ENCODE assay signal across 13 cellular contexts in the genomic region with DNA sequence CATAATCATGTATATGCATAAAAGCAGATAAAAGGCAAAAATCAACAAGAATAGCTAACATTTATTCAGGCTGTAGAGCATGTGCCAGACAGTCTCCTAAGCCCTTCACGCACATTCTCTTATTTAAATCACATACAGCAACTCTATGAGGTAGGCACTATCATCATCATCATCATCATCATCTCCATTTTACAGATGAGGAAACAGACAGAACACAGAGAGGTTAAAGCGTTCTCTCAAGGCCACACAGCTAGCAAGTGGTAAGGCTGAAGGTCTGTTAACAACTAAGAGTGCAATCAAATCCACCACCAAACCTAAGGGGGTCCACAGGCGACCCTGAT. TPM values are rescaled to one million over a fixed set of nuclear protein-coding genes. Genes with fewer than 3 reads are reported as not detected.
DNase-seq lines count a peak whose midpoint lies in the region; ATAC-seq and TF ChIP-seq lines count a peak whose summit lies in the region.
"Had no signal": no experiment of that assay in that cellular context is flagged by ENCODE, and none has a peak within 500 bp of the region (broad histone marks: within the 10 kb centered on the region; RNA-seq: fewer than 3 reads in every experiment).

No MANE protein-coding gene starts in this region.

- H3K4me1 ChIP-seq in spleen, result peaks cover 12 to 65% (median 37%) of the 10 kb centered on the region in 6 donors

- no peak for ATAC-seq in T-cell (replicated peaks in 1 of 4)

- POLR2A ChIA-PET in T-cell (lab: Charles Lee), result interaction anchor here in 1 of 2 donors (0.7 to 1.0 kb wide), 2 partner anchors 35 to 52 kb away, joined by 4 to 6 read pairs; no protein-coding TSS in a partner anchor

- TF ChIP-seq POLR2A in spleen (IDR thresholded peaks at IDR 0.05), result no peak

- H3K27me3 ChIP-seq in spleen (replicated peaks in 1 of 7), result peaks cover 0 to 46% (median 5%) of the 10 kb centered on the region in 7 donors

- intact Hi-C loops in spleen (cut with DNase I; ENCODE audit: low total_unique reads), result no loop called here

- H3K4me3 Mint-ChIP-seq in T-helper 1 cell treated with Interleukin-12 subunit alpha and Interleukin-12 subunit beta and Interleukin-4 antibody, amounts not matched to agents 30 μg/mL and 1 μg/mL, for 36 hours, result peak overlapping the region; percentile 71
- H3K4me3 Mint-ChIP-seq in T-cell, result peak overlapping the region; percentile 76 to 81 (median 78)
- H3K4me3 Mint-ChIP-seq in endothelial cell (ENCODE audit: unreplicated experiment), result peak overlapping the region; percentile 91

- WGBS in spleen, 5 donors, result 54 to 83% (median 64%) methylated on average over 3 of the region's 3 CpGs

- H3K36me3 ChIP-seq in spleen, result no peaks in the 10 kb centered on the region

- TF ChIP-seq CTCF in endothelial cell (IDR thresholded peaks at IDR 0.05; ENCODE audit: unreplicated experiment), result no peak
- TF ChIP-seq CTCF in spleen (IDR thresholded peaks at IDR 0.05 in 8 of 11, conservative IDR thresholded peaks at IDR 0.05 in 3 of 11), result no peak

- peaks cover 2% of the 10 kb centered on the region for H3K36me3 Mint-ChIP-seq in T-helper 1 cell treated with Interleukin-12 subunit alpha and Interleukin-12 subunit beta and Interleukin-4 antibody, amounts not matched to agents 30 μg/mL and 1 μg/mL, for 36 hours (ENCODE audit: low read depth)
- H3K36me3 Mint-ChIP-seq in T-cell, result no peaks in the 10 kb centered on the region
- H3K36me3 Mint-ChIP-seq in endothelial cell (ENCODE audit: low read depth, unreplicated experiment), result peaks cover 5% of the 10 kb centered on the region

- CTCF ChIA-PET in T-cell (lab: Charles Lee), result interaction anchor here in 1 of 2 donors (0.6 kb wide), 2 partner anchors 520 to 798 kb away, joined by 3 read pairs; no protein-coding TSS in a partner anchor

- peaks cover 72% of the 10 kb centered on the region for H3K27me3 Mint-ChIP-seq in T-helper 1 cell treated with Interleukin-12 subunit alpha and Interleukin-12 subunit beta and Interleukin-4 antibody, amounts not matched to agents 30 μg/mL and 1 μg/mL, for 36 hours (ENCODE audit: low read depth)
- H3K27me3 Mint-ChIP-seq in T-cell (peaks cover 27 to 29% of the 10 kb centered on the region in 2 donors), endothelial cell (ENCODE audit: unreplicated experiment) (peaks cover 4% of the 10 kb centered on the region)

- DNase-seq in T-helper 1 cell, result no peak
- DNase-seq in T-cell, result no peak
- no peak for DNase-seq in endothelial cell (ENCODE audit: low spot score)
- no peak for DNase-seq in spleen
- no peak for DNase-seq in NCI-H1105 treated with DMSO at 0.1 percent for 48 hours (lab: John Stamatoyannopoulos, UW)
- DNase-seq in iPS-NIHi11 (ENCODE audit: low spot score), result no peak
- no peak for DNase-seq in pons (ENCODE audit: low spot score)
- DNase-seq: activated CD4-positive, CD25-positive, alpha-beta regulatory T cell treated with anti-CD3 and anti-CD28 coated beads, Interleukin-2, amount 50 U/mL, for 72 hours; DMS153; mesendoderm; NCI-H524 treated with DMSO at 0.1 percent for 48 hours; SIG-M5 had no signal

- H3K27ac ChIP-seq in spleen, result peak overlapping the region; percentile 90 to 99 (median 96)

- no peaks in the 10 kb centered on the region for H3K9me3 Mint-ChIP-seq in T-helper 1 cell treated with Interleukin-12 subunit alpha and Interleukin-12 subunit beta and Interleukin-4 antibody, amounts not matched to agents 30 μg/mL and 1 μg/mL, for 36 hours
- no peaks in the 10 kb centered on the region for H3K9me3 Mint-ChIP-seq in T-cell
- H3K9me3 Mint-ChIP-seq in endothelial cell (ENCODE audit: unreplicated experiment), result no peaks in the 10 kb centered on the region

- H3K4me1 Mint-ChIP-seq in T-helper 1 cell treated with Interleukin-12 subunit alpha and Interleukin-12 subunit beta and Interleukin-4 antibody, amounts not matched to agents 30 μg/mL and 1 μg/mL, for 36 hours (ENCODE audit: low read depth), result peaks cover 10% of the 10 kb centered on the region
- H3K4me1 Mint-ChIP-seq in T-cell (peaks cover 17 to 25% (median 20%) of the 10 kb centered on the region in 3 donors), endothelial cell (ENCODE audit: unreplicated experiment) (peaks cover 56% of the 10 kb centered on the region)

- H3K27ac Mint-ChIP-seq in T-helper 1 cell treated with Interleukin-12 subunit alpha and Interleukin-12 subunit beta and Interleukin-4 antibody, amounts not matched to agents 30 μg/mL and 1 μg/mL, for 36 hours, result no peak overlapping the region
- H3K27ac Mint-ChIP-seq in T-cell (peak overlapping the region in 1 of 2 donors; percentile 16), endothelial cell (ENCODE audit: unreplicated experiment) (peak overlapping the region; percentile 28)

- H3K9me3 ChIP-seq in spleen, result no peaks in the 10 kb centered on the region

- H3K4me3 ChIP-seq in spleen, result peak overlapping the region; percentile 69 to 89 (median 75)

RNA-seq across cellular contexts. Expression of gene PLEKHG1, which starts 0.9 kb away (rescaled TPM):
- total RNA-seq in T-cell (10 to 100 TPM in 1 of 5 donors, 1 to 10 TPM in 4; 2.5 to 18.4 (median 5.4) TPM), endothelial cell (ENCODE audit: unreplicated experiment) (135 TPM), spleen (100 to 1,000 TPM; 130 to 361 (median 197) TPM)
- polyA plus RNA-seq in spleen, result 10 to 100 TPM; 14.2 to 26.7 (median 17.1) TPM
